Comparison of ENCODE assay signal across 20 cellular contexts in the genomic region with DNA sequence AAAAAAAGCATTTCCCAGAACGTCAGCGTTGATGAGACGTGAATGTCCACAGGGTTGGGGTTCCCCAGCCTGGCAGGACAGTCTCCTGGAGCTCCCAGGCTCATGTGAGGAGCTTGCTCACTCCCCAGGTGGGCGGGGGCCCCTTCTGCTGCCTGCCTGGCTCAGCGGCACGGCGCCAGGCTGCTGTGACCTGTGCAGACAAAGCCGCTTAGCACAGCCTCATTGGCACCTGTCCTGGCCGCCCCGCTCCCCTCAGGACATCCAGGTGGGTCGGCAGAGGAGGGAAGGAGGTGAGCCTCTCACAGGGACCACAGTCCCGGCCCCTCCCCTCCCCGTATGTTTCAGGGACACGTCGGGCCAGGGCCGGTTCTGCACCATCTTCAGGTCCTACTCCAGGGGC. TPM values are rescaled to one million over a fixed set of nuclear protein-coding genes. Genes with fewer than 3 reads are reported as not detected.
DNase-seq lines count a peak whose midpoint lies in the region; ATAC-seq and TF ChIP-seq lines count a peak whose summit lies in the region.
"Had no signal": no experiment of that assay in that cellular context is flagged by ENCODE, and none has a peak within 500 bp of the region (broad histone marks: within the 10 kb centered on the region; RNA-seq: fewer than 3 reads in every experiment).

No MANE protein-coding gene starts in this region.

- H3K18ac ChIP-seq in neuronal stem cell (ENCODE audit: low read length), result no peak overlapping the region

- H2AK5ac ChIP-seq in neuronal stem cell (ENCODE audit: low read depth, low read length), result no peak overlapping the region

- peak overlapping the region; percentile 24 for H2BK5ac ChIP-seq in neuronal stem cell (ENCODE audit: low read length)

- H3K27ac ChIP-seq in right atrium auricular region (no peak overlapping the region), VCaP (peak overlapping the region; percentile 51), neuronal stem cell (replicated peaks; ENCODE audit: low read length) (no peak overlapping the region), Peyer's patch (no peak overlapping the region)

- H3K27me3 ChIP-seq in right atrium auricular region, result no peaks in the 10 kb centered on the region
- no peaks in the 10 kb centered on the region for H3K27me3 ChIP-seq in neuronal stem cell (ENCODE audit: control insufficient read depth in 3 of 3, insufficient read depth in 3 of 3, low read depth in 1 of 3, low read length in 3 of 3)
- no peaks in the 10 kb centered on the region for H3K27me3 ChIP-seq in Peyer's patch
- H3K27me3 ChIP-seq: MG63 had no signal

- no peak for TF ChIP-seq POLR2A in Peyer's patch (IDR thresholded peaks at IDR 0.05)

- no peaks in the 10 kb centered on the region for H3K36me3 ChIP-seq in right atrium auricular region
- H3K36me3 ChIP-seq in neuronal stem cell (replicated peaks in 1 of 2; ENCODE audit: control insufficient read depth in 2 of 2, insufficient read depth in 2 of 2, low read length in 2 of 2), result peaks cover 1 to 11% of the 10 kb centered on the region in 2 donors
- H3K36me3 ChIP-seq in Peyer's patch, result peaks cover 0 to 4% (median 0%) of the 10 kb centered on the region in 3 donors
- H3K36me3 ChIP-seq: MG63 had no signal

- H3K79me1 ChIP-seq in neuronal stem cell (ENCODE audit: low read depth, low read length), result peaks cover 19% of the 10 kb centered on the region

- no peak overlapping the region for H3K14ac ChIP-seq in neuronal stem cell (ENCODE audit: low read length)

- H3K9ac ChIP-seq in neuronal stem cell (ENCODE audit: low read depth, low read length, poor library complexity), result no peak overlapping the region

- H3K9me3 ChIP-seq in right atrium auricular region, result no peaks in the 10 kb centered on the region
- H3K9me3 ChIP-seq in neuronal stem cell (replicated peaks in 1 of 2; ENCODE audit: control insufficient read depth in 2 of 2, insufficient read depth in 1 of 2, low read depth in 1 of 2, low read length in 2 of 2), result peaks cover 5 to 6% of the 10 kb centered on the region in 2 donors
- H3K9me3 ChIP-seq in Peyer's patch, result no peaks in the 10 kb centered on the region
- H3K9me3 ChIP-seq: MG63 had no signal

- H3K4me3 ChIP-seq in right atrium auricular region (no peak overlapping the region), neuronal stem cell (ENCODE audit: low read length in 2 of 2) (no peak overlapping the region), Peyer's patch (no peak overlapping the region)
- H3K4me3 ChIP-seq: GM12878, MG63 had no signal

- H2AFZ ChIP-seq in neuronal stem cell (ENCODE audit: low read length), result no peak overlapping the region

- no peak overlapping the region for H4K91ac ChIP-seq in neuronal stem cell (ENCODE audit: low read depth, low read length, poor library complexity)

- H2BK15ac ChIP-seq in neuronal stem cell (ENCODE audit: low read length), result no peak overlapping the region

- no peak overlapping the region for H3K4me2 ChIP-seq in neuronal stem cell (ENCODE audit: insufficient read depth, low read length, poor library complexity, severe bottlenecking)

- no peak overlapping the region for H4K8ac ChIP-seq in neuronal stem cell (ENCODE audit: low read depth, low read length)

- H2BK12ac ChIP-seq in neuronal stem cell (ENCODE audit: low read length), result no peak overlapping the region

- H3K4ac ChIP-seq in neuronal stem cell (ENCODE audit: low read length), result no peak overlapping the region

- DNase-seq in Right ventricle myocardium inferior (ENCODE audit: missing footprints), result peak; percentile 22
- DNase-seq in right atrium auricular region (ENCODE audit: low spot score), result no peak
- no peak for DNase-seq in neuronal stem cell (ENCODE audit: low spot score)
- no peak for DNase-seq in omental fat pad (ENCODE audit: low spot score)
- DNase-seq in hypothalamus (lab: John Stamatoyannopoulos, UW), result no peak
- DNase-seq in Peyer's patch, result no peak
- DNase-seq: DND-41, HFFc6, Kasumi-1, MG63, NCI-H1417, NCI-H1694 treated with DMSO at 0.1 percent for 48 hours, NCI-H226, NCI-H524, SIG-M5 had no signal

- intact Hi-C loops in Right ventricle myocardium inferior (cut with DNase I), result no loop called here

- TF ChIP-seq CTCF in right atrium auricular region (IDR thresholded peaks at IDR 0.05) (no peak), VCaP (conservative IDR thresholded peaks at IDR 0.05) (no peak), omental fat pad (IDR thresholded peaks at IDR 0.05) (no peak), Peyer's patch (IDR thresholded peaks at IDR 0.05) (no peak)

- H3K4me1 ChIP-seq in right atrium auricular region (no peaks in the 10 kb centered on the region), neuronal stem cell (ENCODE audit: control insufficient read depth in 2 of 2, insufficient read depth in 1 of 2, low read depth in 1 of 2, low read length in 2 of 2) (peaks cover 0 to 3% of the 10 kb centered on the region in 2 donors), Peyer's patch (peaks cover 0 to 22% (median 0%) of the 10 kb centered on the region in 4 donors)

- no peak overlapping the region for H2BK120ac ChIP-seq in neuronal stem cell (ENCODE audit: low read depth, low read length)

- no CpG with 5 or more reads among the region's 16 CpGs for WGBS in neuronal stem cell (ENCODE audit: extremely low coverage in 2 of 2, insufficient read length in 2 of 2, insufficient replicate concordance in 1 of 2), 2 donors

- H3K23ac ChIP-seq in neuronal stem cell (ENCODE audit: low read depth, low read length, poor library complexity), result peak overlapping the region; percentile 89

- no peak for ATAC-seq in Right ventricle myocardium inferior
- ATAC-seq in omental fat pad (ENCODE audit: low FRiP score), result no peak
- ATAC-seq: GM12878, SK-N-SH treated with all-trans-retinoic acid at 6 μM for 48 hours had no signal

RNA-seq across cellular contexts. Expression of a gene that starts 12.9 kb away (rescaled TPM):
- total RNA-seq in Right ventricle myocardium inferior (0.16 TPM), right atrium auricular region (under 1 TPM; 0.52 to 0.71 TPM), omental fat pad (under 1 TPM in 3 of 4 donors, not detected in 1; 0.19 to 0.63 (median 0.25) TPM), Peyer's patch (1 to 10 TPM; 2.5 to 6.2 (median 3.8) TPM)
- polyA plus RNA-seq in neuronal stem cell (2013, experiment 1 of 2), result 13.8 TPM
- polyA plus RNA-seq in neuronal stem cell (2013, experiment 2 of 2), result 12.6 TPM
- total RNA-seq: RPMI7951 had no signal
- polyA plus RNA-seq: CD14-positive monocyte had no signal

RNA-seq across cellular contexts. Expression of a gene that starts 18.2 kb away (rescaled TPM):
- 53.5 TPM for total RNA-seq in Right ventricle myocardium inferior
- total RNA-seq in right atrium auricular region, result 100 to 1,000 TPM; 103 to 137 TPM
- 56.9 TPM for polyA plus RNA-seq in neuronal stem cell (2013, experiment 1 of 2)
- polyA plus RNA-seq in neuronal stem cell (2013, experiment 2 of 2), result 56.4 TPM
- 100 to 1,000 TPM in 3 of 4 donors, 10 to 100 TPM in 1; 75.7 to 155 (median 111) TPM for total RNA-seq in omental fat pad
- total RNA-seq in Peyer's patch, result 100 to 1,000 TPM in 1 of 4 donors, 10 to 100 TPM in 3; 44.5 to 153 (median 60.2) TPM

RNA-seq across cellular contexts. Expression of a gene that starts 23.8 kb away (rescaled TPM):
- 194 TPM for total RNA-seq in Right ventricle myocardium inferior
- total RNA-seq in right atrium auricular region, result 100 to 1,000 TPM; 110 to 121 TPM
- 10.3 TPM for polyA plus RNA-seq in neuronal stem cell (2013, experiment 1 of 2)
- polyA plus RNA-seq in neuronal stem cell (2013, experiment 2 of 2), result 10.5 TPM
- 10 to 100 TPM; 33.3 to 54.7 (median 41.3) TPM for total RNA-seq in omental fat pad
- total RNA-seq in Peyer's patch, result 100 to 1,000 TPM; 114 to 260 (median 222) TPM

RNA-seq across cellular contexts. Expression of a gene that starts 28.0 kb away (rescaled TPM):
- total RNA-seq in Right ventricle myocardium inferior, result 8.8 TPM
- 10 to 100 TPM; 11.1 to 13.5 TPM for total RNA-seq in right atrium auricular region
- 20.5 TPM for polyA plus RNA-seq in neuronal stem cell (2013, experiment 1 of 2)
- polyA plus RNA-seq in neuronal stem cell (2013, experiment 2 of 2), result 19.4 TPM
- 10 to 100 TPM; 11.6 to 20.6 (median 14.8) TPM for total RNA-seq in omental fat pad
- total RNA-seq in Peyer's patch, result 10 to 100 TPM; 27.2 to 83.6 (median 62.7) TPM

RNA-seq across cellular contexts. Expression of a gene that starts 31.3 kb away (rescaled TPM):
- total RNA-seq in Right ventricle myocardium inferior (7.7 TPM), right atrium auricular region (1 to 10 TPM; 3.0 to 5.7 TPM), omental fat pad (10 to 100 TPM in 3 of 4 donors, 1 to 10 TPM in 1; 7.0 to 25.1 (median 21.2) TPM), Peyer's patch (100 to 1,000 TPM in 2 of 4 donors, 10 to 100 TPM in 2; 29.8 to 154 (median 73.6) TPM)
- 16.6 TPM for polyA plus RNA-seq in neuronal stem cell (2013, experiment 1 of 2)
- 15.8 TPM for polyA plus RNA-seq in neuronal stem cell (2013, experiment 2 of 2)
